8 cellular contexts compared by ENCODE assay signal in the genomic region with DNA sequence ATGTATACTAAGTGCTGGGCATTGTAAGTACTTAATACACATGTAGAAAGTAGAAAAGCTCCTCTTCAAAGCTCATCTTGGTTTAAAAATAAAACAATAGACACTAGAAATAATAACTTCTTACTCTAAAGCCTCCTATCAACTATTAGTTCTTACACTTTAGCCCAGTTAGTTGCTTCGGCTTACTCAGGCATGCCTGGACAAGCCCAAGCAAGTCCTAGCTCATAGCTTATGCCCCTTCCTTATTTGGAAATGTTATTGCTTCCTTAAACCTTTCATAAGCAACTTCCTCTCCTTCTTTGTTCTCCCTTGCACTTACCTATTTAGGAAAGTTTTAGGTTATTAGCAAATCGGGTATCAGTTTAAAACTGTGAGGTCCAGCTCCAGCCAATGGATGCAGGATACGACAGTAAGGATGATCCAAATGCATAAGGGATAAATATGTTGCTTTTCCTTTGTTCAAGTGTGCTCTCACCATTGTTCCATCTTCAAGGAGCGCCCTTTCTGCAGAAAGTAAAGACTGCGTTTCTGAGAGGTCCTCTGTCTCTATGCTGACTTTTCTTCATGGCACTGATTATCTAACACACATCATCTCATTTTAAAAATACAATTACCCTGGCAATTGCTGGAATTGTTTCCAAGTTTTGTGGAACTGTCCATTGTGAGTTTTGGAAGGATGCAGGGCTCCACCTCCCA. TPM values are rescaled to one million over a fixed set of nuclear protein-coding genes. Genes with fewer than 3 reads are reported as not detected.
DNase-seq lines count a peak whose midpoint lies in the region; ATAC-seq and TF ChIP-seq lines count a peak whose summit lies in the region.

No MANE protein-coding gene starts in this region.

- ATAC-seq in CD4-positive, alpha-beta T cell (ENCODE audit: poor library complexity) = no peak
- no peak for ATAC-seq in GM19455 (IDR thresholded peaks at IDR 0.05; ENCODE audit: unreplicated experiment)

- H3K4me1 ChIP-seq in mammary epithelial cell (ENCODE audit: insufficient read depth, low read length) (peaks cover 38% of the 10 kb centered on the region), muscle layer of duodenum (ENCODE audit: control insufficient read depth in 1 of 2, insufficient read depth in 2 of 2, low read length in 2 of 2) (peaks cover 6 to 26% of the 10 kb centered on the region in 2 donors)
- H3K4me1 ChIP-seq in CD8-positive, alpha-beta memory T cell (ENCODE audit: insufficient read depth, low read length) = peaks cover 17% of the 10 kb centered on the region

- DNase-seq in CD4-positive, alpha-beta T cell = no peak
- peak; percentile 61 for DNase-seq in KBM-7
- peak; percentile 73 for DNase-seq in mammary epithelial cell
- no peak for DNase-seq in NCI-H2227 (lab: John Stamatoyannopoulos, UW; ENCODE audit: unreplicated experiment)
- DNase-seq in SIG-M5 (lab: John Stamatoyannopoulos, UW) = no peak
- no peak for DNase-seq in CD8-positive, alpha-beta memory T cell

- intact Hi-C loops in CD4-positive, alpha-beta T cell (cut with DNase I, micrococcal nuclease) = no loop called here
- intact Hi-C loops in mammary epithelial cell (cut with micrococcal nuclease) = no loop called here

- WGBS in mammary epithelial cell (ENCODE audit: low coverage, missing lambda C conversion rate) = 80% methylated on average over 5 of the region's 5 CpGs

- no peak for TF ChIP-seq CTCF in CD4-positive, alpha-beta T cell (IDR thresholded peaks at IDR 0.05)
- TF ChIP-seq CTCF in mammary epithelial cell (conservative IDR thresholded peaks at IDR 0.05 in 1 of 2, IDR thresholded peaks at IDR 0.05 in 1 of 2; ENCODE audit: extremely low read depth in 1 of 2, insufficient read depth in 1 of 2, low read depth in 1 of 2, low read length in 2 of 2) = no peak

- no peaks in the 10 kb centered on the region for H3K27me3 ChIP-seq in CD4-positive, alpha-beta T cell (ENCODE audit: control insufficient read depth, insufficient read depth, low read length)
- H3K27me3 ChIP-seq in mammary epithelial cell (ENCODE audit: insufficient read depth, low read length) = no peaks in the 10 kb centered on the region
- no peaks in the 10 kb centered on the region for H3K27me3 ChIP-seq in muscle layer of duodenum (ENCODE audit: low read depth, low read length)
- H3K27me3 ChIP-seq in CD8-positive, alpha-beta memory T cell (ENCODE audit: insufficient read depth, low read length, poor library complexity, severe bottlenecking) = no peaks in the 10 kb centered on the region

- dilution Hi-C loops in mammary epithelial cell (cut with HindIII; ENCODE audit: low sequenced_read_pairs) = no loop called here

- H3K36me3 ChIP-seq in mammary epithelial cell (ENCODE audit: insufficient read depth, low read length) (peaks cover 8% of the 10 kb centered on the region), muscle layer of duodenum (ENCODE audit: control insufficient read depth in 1 of 2, insufficient read depth in 2 of 2, low read length in 2 of 2) (peaks cover 3 to 6% of the 10 kb centered on the region in 2 donors)
- no peaks in the 10 kb centered on the region for H3K36me3 ChIP-seq in CD8-positive, alpha-beta memory T cell (ENCODE audit: insufficient read depth, low read length)

- in situ Hi-C loops in KBM-7 (cut with MboI; ENCODE audit: low pct_unique_long_range_greater_than_20kb, low sequenced_read_pairs) (no loop called here), mammary epithelial cell (cut with MboI; ENCODE audit: low sequenced_read_pairs in 2 of 2) (no loop called here)

- no peak overlapping the region for H3K27ac ChIP-seq in CD4-positive, alpha-beta T cell (ENCODE audit: low read depth, low read length)
- H3K27ac ChIP-seq in mammary epithelial cell (ENCODE audit: insufficient read depth, low read depth, low read length) (peak overlapping the region; percentile 40), muscle layer of duodenum (ENCODE audit: low read length) (peak overlapping the region; percentile 82)
- no peak overlapping the region for H3K27ac ChIP-seq in CD8-positive, alpha-beta memory T cell (ENCODE audit: low read depth, low read length)

- peaks cover 94% of the 10 kb centered on the region for H3K79me2 ChIP-seq in mammary epithelial cell (ENCODE audit: insufficient read depth, low read length)

- BruUV-seq in mammary epithelial cell (replicated peaks; lab: Mats Ljungman, UMichigan) = no TSS peak

- H3K4me2 ChIP-seq in mammary epithelial cell (ENCODE audit: insufficient read depth, low read depth, low read length) = no peak overlapping the region

- no peak overlapping the region for H3K4me3 ChIP-seq in mammary epithelial cell (replicated peaks in 1 of 3; ENCODE audit: insufficient read depth in 1 of 3, low read depth in 2 of 3, low read length in 3 of 3)
- H3K4me3 ChIP-seq in muscle layer of duodenum (ENCODE audit: low read depth in 1 of 2, low read length in 2 of 2) = no peak overlapping the region
- no peak overlapping the region for H3K4me3 ChIP-seq in CD8-positive, alpha-beta memory T cell (ENCODE audit: low read length)

- no peak overlapping the region for H3K4me3 Mint-ChIP-seq in CD4-positive, alpha-beta T cell
- no peak overlapping the region for H3K4me3 Mint-ChIP-seq in CD8-positive, alpha-beta memory T cell

- H4K20me1 ChIP-seq in mammary epithelial cell (ENCODE audit: insufficient read depth, low read length) = no peaks in the 10 kb centered on the region

- H3K27me3 Mint-ChIP-seq in CD4-positive, alpha-beta T cell = no peaks in the 10 kb centered on the region
- H3K27me3 Mint-ChIP-seq in CD8-positive, alpha-beta memory T cell = no peaks in the 10 kb centered on the region

- no peaks in the 10 kb centered on the region for H3K9me3 ChIP-seq in CD4-positive, alpha-beta T cell (ENCODE audit: control insufficient read depth, low read length)
- H3K9me3 ChIP-seq in mammary epithelial cell (replicated peaks; ENCODE audit: insufficient read depth, low read length) (peaks cover 10% of the 10 kb centered on the region), muscle layer of duodenum (ENCODE audit: control insufficient read depth in 1 of 2, low read length in 2 of 2) (peaks cover 0 to 6% of the 10 kb centered on the region in 2 donors)
- no peaks in the 10 kb centered on the region for H3K9me3 ChIP-seq in CD8-positive, alpha-beta memory T cell (ENCODE audit: low read length)

- peaks cover 84% of the 10 kb centered on the region for H3K4me1 Mint-ChIP-seq in CD4-positive, alpha-beta T cell (ENCODE audit: low read depth)
- H3K4me1 Mint-ChIP-seq in CD8-positive, alpha-beta memory T cell = peaks cover 70 to 90% (median 87%) of the 10 kb centered on the region in 3 donors

- H3K27ac Mint-ChIP-seq in CD4-positive, alpha-beta T cell = peak overlapping the region; percentile 69
- H3K27ac Mint-ChIP-seq in CD8-positive, alpha-beta memory T cell = peak overlapping the region in 2 of 8 donors; percentile 7 to 59

- POLR2A ChIA-PET in CD4-positive, alpha-beta T cell (lab: Charles Lee) = interaction anchor here (1.1 kb wide), 1 partner anchor 29 kb away, joined by 4 read pairs; a partner anchor contains a TSS
- POLR2A ChIA-PET in CD8-positive, alpha-beta memory T cell (lab: Charles Lee) = no interaction called here

- CTCF ChIA-PET in CD4-positive, alpha-beta T cell (lab: Charles Lee) = no interaction called here
- CTCF ChIA-PET in mammary epithelial cell (lab: Charles Lee; ENCODE audit: low non-redundant PET) = no interaction called here
- CTCF ChIA-PET in CD8-positive, alpha-beta memory T cell (lab: Charles Lee) = interaction anchor here (0.8 kb wide), 1 partner anchor 25 kb away, joined by 3 read pairs; no protein-coding TSS in a partner anchor

- H3K9ac ChIP-seq in mammary epithelial cell (ENCODE audit: insufficient read depth, low read length) = no peak overlapping the region

- H2AFZ ChIP-seq in mammary epithelial cell (ENCODE audit: low read depth, low read length) = no peak overlapping the region

- peaks cover 46% of the 10 kb centered on the region for H3K36me3 Mint-ChIP-seq in CD4-positive, alpha-beta T cell (ENCODE audit: low read depth)
- peaks cover 3 to 31% (median 6%) of the 10 kb centered on the region in 3 donors for H3K36me3 Mint-ChIP-seq in CD8-positive, alpha-beta memory T cell

- H3K9me3 Mint-ChIP-seq in CD4-positive, alpha-beta T cell = no peaks in the 10 kb centered on the region
- no peaks in the 10 kb centered on the region for H3K9me3 Mint-ChIP-seq in CD8-positive, alpha-beta memory T cell

RNA-seq across cellular contexts. Expression of a gene that starts 12.3 kb away (rescaled TPM):
- total RNA-seq in CD4-positive, alpha-beta T cell = 10 to 100 TPM; 29.8 to 33.2 TPM
- 100 to 1,000 TPM in 1 of 2 donors, 10 to 100 TPM in 1; 73.1 to 127 TPM for total RNA-seq in mammary epithelial cell
- polyA plus RNA-seq in mammary epithelial cell = 17.2 TPM
- 23.3 TPM for polyA minus RNA-seq in mammary epithelial cell
- 10 to 100 TPM; 54.8 to 61.8 TPM for total RNA-seq in CD8-positive, alpha-beta memory T cell
- 56.3 TPM for polyA plus RNA-seq in CD8-positive, alpha-beta memory T cell

RNA-seq across cellular contexts. Expression of a gene that starts 28.7 kb away (rescaled TPM):
- 100 to 1,000 TPM; 189 to 195 TPM for total RNA-seq in CD4-positive, alpha-beta T cell
- total RNA-seq in mammary epithelial cell = 100 to 1,000 TPM in 1 of 2 donors, 10 to 100 TPM in 1; 73.3 to 370 TPM
- 146 TPM for polyA plus RNA-seq in mammary epithelial cell
- polyA minus RNA-seq in mammary epithelial cell = 245 TPM
- 100 to 1,000 TPM; 504 to 527 TPM for total RNA-seq in CD8-positive, alpha-beta memory T cell
- polyA plus RNA-seq in CD8-positive, alpha-beta memory T cell = 853 TPM

Comparison
In these comparisons a context has a peak if more than half of its experiments do, and no peak if none do; other contexts are left out.
1. DNase-seq: peak in KBM-7 (single experiment) and mammary epithelial cell (single experiment); none in CD4-positive, alpha-beta T cell (0 of 10), NCI-H2227 (single experiment), SIG-M5 (single experiment) and CD8-positive, alpha-beta memory T cell (0 of 5).
2. H3K27ac ChIP-seq: peak in mammary epithelial cell (single experiment) and muscle layer of duodenum (single experiment); none in CD4-positive, alpha-beta T cell (single experiment) and CD8-positive, alpha-beta memory T cell (single experiment).